23 cellular contexts compared by ENCODE assay signal in the genomic region with DNA sequence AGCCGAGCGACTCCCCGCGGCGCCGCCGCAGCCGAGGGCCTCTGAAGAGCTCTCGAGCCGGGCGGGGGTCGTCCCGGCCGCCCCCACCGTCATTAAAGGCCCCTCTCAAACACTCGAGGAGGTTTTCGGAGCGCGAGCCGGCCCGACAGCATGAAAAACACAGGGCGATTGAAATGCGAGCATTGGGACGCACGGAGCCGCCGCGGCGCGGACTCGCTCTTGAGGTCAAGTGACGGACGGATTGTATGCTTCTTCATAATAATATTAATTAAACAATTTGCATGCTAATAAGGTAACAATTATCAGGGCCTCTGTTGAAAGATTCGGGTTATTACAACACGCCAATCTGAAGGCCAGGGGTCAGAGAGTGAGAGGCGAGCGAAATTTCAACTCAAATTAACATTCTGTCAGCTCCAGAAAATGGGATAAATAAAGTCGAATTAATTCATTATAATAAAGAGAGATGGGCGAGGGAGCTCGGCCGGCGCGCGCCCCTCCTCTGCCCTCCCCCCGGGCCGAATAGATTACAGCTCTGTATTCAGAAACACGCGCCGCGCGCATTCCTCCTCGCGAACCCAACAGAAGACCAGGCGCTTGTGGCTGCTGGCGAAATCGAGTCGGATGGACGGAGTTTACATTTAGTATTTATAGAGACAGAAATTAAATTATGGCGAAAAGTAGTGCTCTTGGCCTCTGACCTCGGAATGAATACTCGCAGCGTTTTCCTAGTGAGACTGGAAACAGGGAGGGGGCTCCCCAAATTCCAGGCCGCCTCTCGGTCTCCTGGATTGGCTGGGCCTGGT. TPM values are rescaled to one million over a fixed set of nuclear protein-coding genes. Genes with fewer than 3 reads are reported as not detected.
DNase-seq lines count a peak whose midpoint lies in the region; TF ChIP-seq lines count a peak whose summit lies in the region.
"Had no signal": no experiment of that assay in that cellular context is flagged by ENCODE, and none has a peak within 500 bp of the region (broad histone marks: within the 10 kb centered on the region; RNA-seq: fewer than 3 reads in every experiment).

No MANE protein-coding gene starts in this region.

- H3K4me1 Mint-ChIP-seq in T-helper 2 cell treated with Interferon-gamma antibody and Interleukin-4, amounts not matched to agents 5 μg/mL and 100 μg/mL, for 36 hours (ENCODE audit: low read depth) = peaks cover 2% of the 10 kb centered on the region
- H3K4me1 Mint-ChIP-seq in H9 = peaks cover 25 to 52% of the 10 kb centered on the region in 2 experiments
- peaks cover 39% of the 10 kb centered on the region for H3K4me1 Mint-ChIP-seq in glutamatergic neuron (ENCODE audit: low read depth, unreplicated experiment)
- H3K4me1 Mint-ChIP-seq in neural progenitor cell = peaks cover 48% of the 10 kb centered on the region
- peaks cover 16 to 32% (median 21%) of the 10 kb centered on the region in 3 donors for H3K4me1 Mint-ChIP-seq in CD8-positive, alpha-beta memory T cell

- H4K5ac ChIP-seq in H9 (ENCODE audit: insufficient read length, low read depth, low read length) = no peak overlapping the region

- no peak overlapping the region for H3K27ac ChIP-seq in H9 (ENCODE audit: insufficient read length, low read depth, low read length)
- no peak overlapping the region for H3K27ac ChIP-seq in neural progenitor cell
- H3K27ac ChIP-seq in CD8-positive, alpha-beta memory T cell (ENCODE audit: low read depth, low read length) = no peak overlapping the region
- H3K27ac ChIP-seq in substantia nigra (ENCODE audit: low read depth, low read length, poor library complexity, severe bottlenecking) = no peak overlapping the region
- H3K27ac ChIP-seq: BLaER1 treated with 17β-estradiol and CSF1 and Interleukin-3, amounts not matched to agents 10 nM and 100 nM; body of pancreas; heart left ventricle; lower lobe of right lung; sigmoid colon; suprapubic skin; vagina had no signal

- no peak overlapping the region for H2BK20ac ChIP-seq in H9 (ENCODE audit: low read depth, low read length, poor library complexity, severe bottlenecking)

- peaks cover 4% of the 10 kb centered on the region for H3K36me3 Mint-ChIP-seq in T-helper 2 cell treated with Interferon-gamma antibody and Interleukin-4, amounts not matched to agents 5 μg/mL and 100 μg/mL, for 36 hours (ENCODE audit: low read depth)
- no peaks in the 10 kb centered on the region for H3K36me3 Mint-ChIP-seq in H9 (ENCODE audit: insufficient read depth in 1 of 3, low read depth in 3 of 3)
- peaks cover 7% of the 10 kb centered on the region for H3K36me3 Mint-ChIP-seq in glutamatergic neuron (ENCODE audit: unreplicated experiment)
- no peaks in the 10 kb centered on the region for H3K36me3 Mint-ChIP-seq in neural progenitor cell
- H3K36me3 Mint-ChIP-seq in CD8-positive, alpha-beta memory T cell = no peaks in the 10 kb centered on the region
- H3K36me3 Mint-ChIP-seq: activated naive CD8-positive, alpha-beta T cell treated with anti-CD3 and anti-CD28 coated beads, Interleukin-2, amount 10 ng/mL, durations not matched to agents 7 days and 5 days had no signal

- H3K27me3 ChIP-seq in H9 (ENCODE audit: insufficient read depth, low read length) = peaks cover 73% of the 10 kb centered on the region
- H3K27me3 ChIP-seq in neural progenitor cell = peaks cover 100% of the 10 kb centered on the region
- peaks cover 66% of the 10 kb centered on the region for H3K27me3 ChIP-seq in CD8-positive, alpha-beta memory T cell (ENCODE audit: insufficient read depth, low read length, poor library complexity, severe bottlenecking)

- no peak overlapping the region for H3K4ac ChIP-seq in H9 (ENCODE audit: low read depth, low read length)

- peaks cover 6% of the 10 kb centered on the region for H3K23me2 ChIP-seq in H9 (ENCODE audit: insufficient read length, low read depth, low read length, poor library complexity, severe bottlenecking)

- H2BK120ac ChIP-seq in H9 (ENCODE audit: low read depth, low read length, poor library complexity, severe bottlenecking) = no peak overlapping the region

- peak overlapping the region; percentile 12 for H3K4me2 ChIP-seq in H9 (ENCODE audit: insufficient read depth, insufficient read length, low read length)
- peak overlapping the region; percentile 40 for H3K4me2 ChIP-seq in neural progenitor cell
- H3K4me2 ChIP-seq: BLaER1 treated with 17β-estradiol and CSF1 and Interleukin-3, amounts not matched to agents 10 nM and 100 nM had no signal

- no peak overlapping the region for H3K4me3 ChIP-seq in neural progenitor cell
- H3K4me3 ChIP-seq in CD8-positive, alpha-beta memory T cell (ENCODE audit: low read length) = no peak overlapping the region
- H3K4me3 ChIP-seq: BLaER1 treated with 17β-estradiol and CSF1 and Interleukin-3, amounts not matched to agents 10 nM and 100 nM; body of pancreas; heart left ventricle; lower lobe of right lung; MG63; sigmoid colon; suprapubic skin; vagina had no signal

- no peak overlapping the region for H3K23ac ChIP-seq in H9 (ENCODE audit: insufficient read length, low read depth, low read length)

- no peak for DNase-seq in T-helper 2 cell treated with Interferon-gamma antibody and Interleukin-4, amounts not matched to agents 5 μg/mL and 100 μg/mL, for 36 hours (ENCODE audit: low spot score)
- DNase-seq in T-helper 2 cell (no peak), H9 (peak; percentile 52), glutamatergic neuron (peak; percentile 67), neural progenitor cell (ENCODE audit: low spot score) (peak; percentile 64), DMS114 treated with DMSO at 0.1 percent for 48 hours (lab: John Stamatoyannopoulos, UW; ENCODE audit: unreplicated experiment) (no peak), substantia nigra (lab: John Stamatoyannopoulos, UW) (no peak)
- no peak for DNase-seq in CD8-positive, alpha-beta memory T cell
- DNase-seq: activated B cell treated with CpG ODN at 0.5 μM for 24 hours; activated naive CD8-positive, alpha-beta T cell treated with anti-CD3 and anti-CD28 coated beads, Interleukin-2, amount 10 ng/mL, durations not matched to agents 7 days and 5 days; body of pancreas; cortex of kidney; immature natural killer cell; lower lobe of right lung; MG63; NCI-H226; SHP77 treated with DMSO at 0.1 percent for 48 hours; sigmoid colon had no signal

- H3K56ac ChIP-seq in H9 (ENCODE audit: insufficient read length, low read depth, low read length) = no peak overlapping the region

- CTCF ChIA-PET in CD8-positive, alpha-beta memory T cell (lab: Charles Lee) = no interaction called here

- WGBS in H9 (ENCODE audit: extremely low coverage, insufficient read length, low lambda C conversion rate) = no CpG with 5 or more reads among the region's 64 CpGs

- no peak overlapping the region for H2AFZ ChIP-seq in H9 (ENCODE audit: low read length)
- H2AFZ ChIP-seq in neural progenitor cell (replicated peaks) = no peak overlapping the region

- H3K9me3 ChIP-seq in H9 (ENCODE audit: control insufficient read depth, low read depth, low read length) (no peaks in the 10 kb centered on the region), neural progenitor cell (ENCODE audit: low read depth) (no peaks in the 10 kb centered on the region)
- no peaks in the 10 kb centered on the region for H3K9me3 ChIP-seq in CD8-positive, alpha-beta memory T cell (ENCODE audit: low read length)
- H3K9me3 ChIP-seq: BLaER1 treated with 17β-estradiol and CSF1 and Interleukin-3, amounts not matched to agents 10 nM and 100 nM; body of pancreas; heart left ventricle; lower lobe of right lung; MG63; sigmoid colon; suprapubic skin; vagina had no signal

- H2BK15ac ChIP-seq in H9 (ENCODE audit: low read depth, low read length) = no peak overlapping the region

- no peak overlapping the region for H3K4me3 Mint-ChIP-seq in T-helper 2 cell treated with Interferon-gamma antibody and Interleukin-4, amounts not matched to agents 5 μg/mL and 100 μg/mL, for 36 hours
- peak overlapping the region in 1 of 2 experiments; percentile 61; a peak in 3 of 5 replicates for H3K4me3 Mint-ChIP-seq in H9
- peak overlapping the region; percentile 86 for H3K4me3 Mint-ChIP-seq in glutamatergic neuron (ENCODE audit: unreplicated experiment)
- H3K4me3 Mint-ChIP-seq in neural progenitor cell = no peak overlapping the region
- H3K4me3 Mint-ChIP-seq in CD8-positive, alpha-beta memory T cell = peak overlapping the region in 3 of 7 donors; percentile 2 to 38 (median 24)
- H3K4me3 Mint-ChIP-seq: activated B cell treated with CpG ODN at 0.5 μM for 24 hours; activated naive CD8-positive, alpha-beta T cell treated with anti-CD3 and anti-CD28 coated beads, Interleukin-2, amount 10 ng/mL, durations not matched to agents 7 days and 5 days had no signal

- H3K79me2 ChIP-seq in H9 (ENCODE audit: insufficient read depth, low read length) (no peaks in the 10 kb centered on the region), neural progenitor cell (ENCODE audit: low read depth) (no peaks in the 10 kb centered on the region)

- H2AK5ac ChIP-seq in H9 (ENCODE audit: insufficient read length, low read length) = no peak overlapping the region

- H3K79me1 ChIP-seq in H9 (ENCODE audit: insufficient read depth, low read depth, low read length, poor library complexity, severe bottlenecking) = no peaks in the 10 kb centered on the region

- peaks cover 59% of the 10 kb centered on the region for H3K27me3 Mint-ChIP-seq in T-helper 2 cell treated with Interferon-gamma antibody and Interleukin-4, amounts not matched to agents 5 μg/mL and 100 μg/mL, for 36 hours (ENCODE audit: low read depth)
- H3K27me3 Mint-ChIP-seq in H9 (ENCODE audit: low read depth) (peaks cover 90% of the 10 kb centered on the region), glutamatergic neuron (ENCODE audit: unreplicated experiment) (peaks cover 22% of the 10 kb centered on the region), neural progenitor cell (ENCODE audit: insufficient read depth, low read depth) (peaks cover 74% of the 10 kb centered on the region)
- peaks cover 67 to 69% of the 10 kb centered on the region in 2 donors for H3K27me3 Mint-ChIP-seq in CD8-positive, alpha-beta memory T cell

- peaks cover 84% of the 10 kb centered on the region for H3F3A ChIP-seq in neural progenitor cell (ENCODE audit: low read depth)

- no peak overlapping the region for H2BK5ac ChIP-seq in H9 (ENCODE audit: insufficient read length, low read length)

- H4K91ac ChIP-seq in H9 (ENCODE audit: insufficient read length, low read depth, low read length) = no peak overlapping the region

- peaks cover 12% of the 10 kb centered on the region for H3K9me3 Mint-ChIP-seq in T-helper 2 cell treated with Interferon-gamma antibody and Interleukin-4, amounts not matched to agents 5 μg/mL and 100 μg/mL, for 36 hours
- H3K9me3 Mint-ChIP-seq in H9 = peaks cover 5 to 9% of the 10 kb centered on the region in 2 experiments; a peak in 3 of 5 replicates
- peaks cover 38% of the 10 kb centered on the region for H3K9me3 Mint-ChIP-seq in glutamatergic neuron (ENCODE audit: unreplicated experiment)
- H3K9me3 Mint-ChIP-seq in neural progenitor cell = peaks cover 4% of the 10 kb centered on the region
- peaks cover 0 to 5% (median 2%) of the 10 kb centered on the region in 5 donors for H3K9me3 Mint-ChIP-seq in CD8-positive, alpha-beta memory T cell
- H3K9me3 Mint-ChIP-seq: activated naive CD8-positive, alpha-beta T cell treated with anti-CD3 and anti-CD28 coated beads, Interleukin-2, amount 10 ng/mL, durations not matched to agents 7 days and 5 days had no signal

- no peaks in the 10 kb centered on the region for H3K36me3 ChIP-seq in neural progenitor cell
- H3K36me3 ChIP-seq in CD8-positive, alpha-beta memory T cell (ENCODE audit: insufficient read depth, low read length) = no peaks in the 10 kb centered on the region
- H3K36me3 ChIP-seq: BLaER1 treated with 17β-estradiol and CSF1 and Interleukin-3, amounts not matched to agents 10 nM and 100 nM; heart left ventricle; lower lobe of right lung; MG63; sigmoid colon; suprapubic skin; vagina had no signal

- H3T11ph ChIP-seq in H9 (ENCODE audit: low read length) = no peak overlapping the region

- H3K18ac ChIP-seq in H9 (ENCODE audit: insufficient read length, low read depth, low read length) = no peak overlapping the region

- H3K4me1 ChIP-seq in H9 (ENCODE audit: insufficient read depth, low read length) = peaks cover 2% of the 10 kb centered on the region
- H3K4me1 ChIP-seq in neural progenitor cell = peaks cover 44% of the 10 kb centered on the region
- H3K4me1 ChIP-seq in CD8-positive, alpha-beta memory T cell (ENCODE audit: insufficient read depth, low read length) = no peaks in the 10 kb centered on the region
- H3K4me1 ChIP-seq: vagina had no signal

- peak overlapping the region; percentile 55 for H3K27ac Mint-ChIP-seq in T-helper 2 cell treated with Interferon-gamma antibody and Interleukin-4, amounts not matched to agents 5 μg/mL and 100 μg/mL, for 36 hours
- H3K27ac Mint-ChIP-seq in H9 (no peak overlapping the region), glutamatergic neuron (ENCODE audit: unreplicated experiment) (peak overlapping the region; percentile 68), neural progenitor cell (no peak overlapping the region)
- peak overlapping the region in 1 of 8 donors; percentile 85 for H3K27ac Mint-ChIP-seq in CD8-positive, alpha-beta memory T cell
- H3K27ac Mint-ChIP-seq: activated B cell treated with CpG ODN at 0.5 μM for 24 hours; activated naive CD8-positive, alpha-beta T cell treated with anti-CD3 and anti-CD28 coated beads, Interleukin-2, amount 10 ng/mL, durations not matched to agents 7 days and 5 days had no signal

- TF ChIP-seq CTCF in H9 (conservative IDR thresholded peaks at IDR 0.05) (no peak), glutamatergic neuron (IDR thresholded peaks at IDR 0.05; ENCODE audit: partially characterized antibody, unreplicated experiment) (no peak), neural progenitor cell (IDR thresholded peaks at IDR 0.05) (no peak)

- no peak overlapping the region for H2BK12ac ChIP-seq in H9 (ENCODE audit: insufficient read length, low read depth, low read length)

- H4K8ac ChIP-seq in H9 (replicated peaks; ENCODE audit: insufficient read length, low read depth, low read length) = no peak overlapping the region

- H3K9ac ChIP-seq in H9 (ENCODE audit: extremely low read depth, insufficient read length, low read length) (no peak overlapping the region), neural progenitor cell (no peak overlapping the region)
- H3K9ac ChIP-seq: BLaER1 treated with 17β-estradiol and CSF1 and Interleukin-3, amounts not matched to agents 10 nM and 100 nM had no signal

- no peak overlapping the region for H3K14ac ChIP-seq in H9 (ENCODE audit: insufficient read depth, low read length)

- H4K20me1 ChIP-seq in H9 (ENCODE audit: control insufficient read depth, insufficient read depth, insufficient read length) (no peaks in the 10 kb centered on the region), neural progenitor cell (ENCODE audit: low read depth) (peaks cover 89% of the 10 kb centered on the region)

- POLR2A ChIA-PET in CD8-positive, alpha-beta memory T cell (lab: Charles Lee) = no interaction called here

RNA-seq across cellular contexts. Expression of a gene that starts 2.1 kb away (rescaled TPM):
- total RNA-seq in H9 (2021) (not detected in 2 replicates), glutamatergic neuron (ENCODE audit: unreplicated experiment) (106 TPM), neural progenitor cell (ENCODE audit: low replicate concordance) (not detected in 2 replicates)
- not detected for total RNA-seq in CD8-positive, alpha-beta memory T cell
- not detected for polyA plus RNA-seq in CD8-positive, alpha-beta memory T cell
- total RNA-seq: activated B cell treated with CpG ODN at 0.5 μM for 24 hours; activated naive CD8-positive, alpha-beta T cell treated with anti-CD3 and anti-CD28 coated beads, Interleukin-2, amount 10 ng/mL, durations not matched to agents 7 days and 5 days; body of pancreas; heart left ventricle; lower lobe of right lung; sigmoid colon; suprapubic skin; T-helper 1 cell treated with Interleukin-12 subunit alpha and Interleukin-12 subunit beta and Interleukin-4 antibody, amounts not matched to agents 30 ng/mL and 1 ng/mL, for 36 hours; vagina had no signal
- polyA plus RNA-seq: heart left ventricle, immature natural killer cell, sigmoid colon had no signal

Comparison
In these comparisons a context has a peak if more than half of its experiments do, and no peak if none do; other contexts are left out.
1. DNase-seq: peak in H9 (single experiment), glutamatergic neuron (single experiment) and neural progenitor cell (single experiment); none in T-helper 2 cell treated with Interferon-gamma antibody and Interleukin-4, amounts not matched to agents 5 μg/mL and 100 μg/mL, for 36 hours (single experiment), T-helper 2 cell (0 of 5), DMS114 treated with DMSO at 0.1 percent for 48 hours (single experiment), CD8-positive, alpha-beta memory T cell (0 of 5) and substantia nigra (0 of 49).
2. H3K27ac Mint-ChIP-seq: peak in T-helper 2 cell treated with Interferon-gamma antibody and Interleukin-4, amounts not matched to agents 5 μg/mL and 100 μg/mL, for 36 hours (single experiment) and glutamatergic neuron (single experiment); none in H9 (0 of 3) and neural progenitor cell (single experiment).
3. RNA of a gene that starts 2.1 kb away (total RNA-seq): 106 TPM in glutamatergic neuron (single experiment); not detected in H9, not detected in neural progenitor cell and not detected in CD8-positive, alpha-beta memory T cell; every median in the first group is over 100 times any median in the second.